10 cellular contexts compared by ENCODE assay signal in the genomic region with DNA sequence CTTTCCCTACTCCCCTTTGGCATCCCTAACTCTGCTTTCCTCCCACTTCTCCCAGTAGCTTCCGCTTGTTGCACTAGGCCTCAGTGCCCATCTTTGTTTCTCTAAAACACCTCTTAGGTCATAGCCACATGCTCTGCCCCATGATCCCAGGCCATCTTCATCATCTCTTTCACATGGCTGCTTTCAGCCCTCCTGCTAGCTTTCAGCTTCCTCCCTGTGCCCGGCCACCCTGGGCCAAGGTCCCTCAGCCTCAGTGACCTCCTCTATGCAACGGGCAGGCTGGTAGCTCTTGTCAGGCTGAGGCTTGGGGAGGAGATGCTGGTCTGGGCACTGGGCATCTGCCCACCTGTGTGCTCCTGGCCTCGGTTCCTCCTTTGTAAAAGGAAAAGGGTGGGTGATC. TPM values are rescaled to one million over a fixed set of nuclear protein-coding genes. Genes with fewer than 3 reads are reported as not detected.
DNase-seq lines count a peak whose midpoint lies in the region; ATAC-seq and TF ChIP-seq lines count a peak whose summit lies in the region.
"Had no signal": no experiment of that assay in that cellular context is flagged by ENCODE, and none has a peak within 500 bp of the region (broad histone marks: within the 10 kb centered on the region; RNA-seq: fewer than 3 reads in every experiment).

No MANE protein-coding gene starts in this region.

- intact Hi-C loops in heart right ventricle (cut with DNase I) (loop anchor here in 4 of 10 donors (5.0 to 10.0 kb wide), 5 partner anchors 38 to 141 kb away; a partner anchor contains a TSS), left ventricle myocardium superior (cut with micrococcal nuclease) (loop anchor here (10.0 kb wide), 1 partner anchor 51 kb away; no protein-coding TSS in a partner anchor), mammary epithelial cell (cut with micrococcal nuclease) (no loop called here)

- DNase-seq in heart right ventricle (no peak), left ventricle myocardium superior (no peak), mammary epithelial cell (no peak), type B pancreatic cell (ENCODE audit: extremely low spot score, unreplicated experiment) (no peak), ureter (ENCODE audit: low spot score) (no peak), DMS153 treated with DMSO at 0.1 percent for 48 hours (lab: John Stamatoyannopoulos, UW; ENCODE audit: unreplicated experiment) (no peak), kidney glomerular epithelial cell (lab: John Stamatoyannopoulos, UW) (no peak)
- DNase-seq: activated CD4-positive, alpha-beta T cell treated with anti-CD3 and anti-CD28 coated beads, Interleukin-2, amount 50 U/mL, for 48 hours; NCI-H1436 had no signal

- H3K4me3 Mint-ChIP-seq in type B pancreatic cell = peak overlapping the region; percentile 93

- H3K27me3 Mint-ChIP-seq in type B pancreatic cell = peaks cover 3% of the 10 kb centered on the region

- H3K36me3 Mint-ChIP-seq in type B pancreatic cell = peaks cover 6% of the 10 kb centered on the region

- WGBS in heart right ventricle, 2 donors = 54 to 65% methylated on average over 4 of the region's 4 CpGs
- WGBS in mammary epithelial cell (ENCODE audit: low coverage, missing lambda C conversion rate) = 92% methylated on average over 4 of the region's 4 CpGs

- dilution Hi-C loops in mammary epithelial cell (cut with HindIII; ENCODE audit: low sequenced_read_pairs) = no loop called here

- no peak overlapping the region for H3K9ac ChIP-seq in mammary epithelial cell (ENCODE audit: insufficient read depth, low read length)

- H3K27ac ChIP-seq in heart right ventricle (peak overlapping the region in 9 of 10 donors; percentile 91 to 99 (median 98)), mammary epithelial cell (ENCODE audit: insufficient read depth, low read depth, low read length) (no peak overlapping the region)

- peak overlapping the region; percentile 74 to 100 (median 94) for H3K4me3 ChIP-seq in heart right ventricle
- H3K4me3 ChIP-seq in mammary epithelial cell (replicated peaks in 1 of 3; ENCODE audit: insufficient read depth in 1 of 3, low read depth in 2 of 3, low read length in 3 of 3) = no peak overlapping the region
- peak overlapping the region; percentile 95 for H3K4me3 ChIP-seq in mononuclear cell (ENCODE audit: low read length)

- H3K9me3 ChIP-seq in heart right ventricle = no peaks in the 10 kb centered on the region
- H3K9me3 ChIP-seq in mammary epithelial cell (replicated peaks; ENCODE audit: insufficient read depth, low read length) = no peaks in the 10 kb centered on the region
- no peaks in the 10 kb centered on the region for H3K9me3 ChIP-seq in mononuclear cell (ENCODE audit: low read depth, low read length)

- no peaks in the 10 kb centered on the region for H3K9me3 Mint-ChIP-seq in type B pancreatic cell

- H3K79me2 ChIP-seq in mammary epithelial cell (ENCODE audit: insufficient read depth, low read length) = peaks cover 69% of the 10 kb centered on the region

- peaks cover 22 to 71% (median 53%) of the 10 kb centered on the region in 9 donors for H3K4me1 ChIP-seq in heart right ventricle
- peaks cover 54% of the 10 kb centered on the region for H3K4me1 ChIP-seq in mammary epithelial cell (ENCODE audit: insufficient read depth, low read length)
- peaks cover 74% of the 10 kb centered on the region for H3K4me1 ChIP-seq in mononuclear cell (ENCODE audit: insufficient read depth, low read length)

- H3K27me3 ChIP-seq in heart right ventricle (no peaks in the 10 kb centered on the region), mammary epithelial cell (ENCODE audit: insufficient read depth, low read length) (no peaks in the 10 kb centered on the region), mononuclear cell (ENCODE audit: insufficient read depth, low read length) (no peaks in the 10 kb centered on the region)

- no peak for TF ChIP-seq CTCF in heart right ventricle (IDR thresholded peaks at IDR 0.05)
- no peak for TF ChIP-seq CTCF in mammary epithelial cell (conservative IDR thresholded peaks at IDR 0.05 in 1 of 2, IDR thresholded peaks at IDR 0.05 in 1 of 2; ENCODE audit: extremely low read depth in 1 of 2, insufficient read depth in 1 of 2, low read depth in 1 of 2, low read length in 2 of 2)
- TF ChIP-seq CTCF in type B pancreatic cell (conservative IDR thresholded peaks at IDR 0.05) = no peak

- no peaks in the 10 kb centered on the region for H4K20me1 ChIP-seq in mammary epithelial cell (ENCODE audit: insufficient read depth, low read length)

- peaks cover 35% of the 10 kb centered on the region for H3K4me1 Mint-ChIP-seq in type B pancreatic cell (ENCODE audit: unreplicated experiment)

- H3K36me3 ChIP-seq in heart right ventricle (peaks cover 0 to 29% (median 6%) of the 10 kb centered on the region in 9 donors), mammary epithelial cell (ENCODE audit: insufficient read depth, low read length) (peaks cover 2% of the 10 kb centered on the region)

- CTCF ChIA-PET in mammary epithelial cell (lab: Charles Lee; ENCODE audit: low non-redundant PET) = no interaction called here

- in situ Hi-C loops in mammary epithelial cell (cut with MboI; ENCODE audit: low sequenced_read_pairs in 2 of 2) = loop anchor here in 1 of 2 donors (5.0 kb wide), 1 partner anchor 38 kb away; no protein-coding TSS in a partner anchor

- H3K27ac Mint-ChIP-seq in type B pancreatic cell = peak overlapping the region; percentile 35

- peak overlapping the region; percentile 41 for H3K4me2 ChIP-seq in mammary epithelial cell (ENCODE audit: insufficient read depth, low read depth, low read length)

- no TSS peak for BruUV-seq in mammary epithelial cell (replicated peaks; lab: Mats Ljungman, UMichigan)

- no peak for ATAC-seq in heart right ventricle
- no peak for ATAC-seq in left ventricle myocardium superior

- no peak overlapping the region for H2AFZ ChIP-seq in mammary epithelial cell (ENCODE audit: low read depth, low read length)

RNA-seq across cellular contexts. Expression of a gene that starts 2.3 kb away (rescaled TPM):
- total RNA-seq in heart right ventricle = 10 to 100 TPM in 3 of 10 donors, 1 to 10 TPM in 7; 5.9 to 24.2 (median 9.7) TPM
- 10 to 100 TPM in 1 of 2 donors, 1 to 10 TPM in 1; 7.2 to 10.2 TPM for polyA plus RNA-seq in heart right ventricle
- total RNA-seq in left ventricle myocardium superior = 8.5 TPM
- 1 to 10 TPM; 6.0 to 7.5 TPM for total RNA-seq in mammary epithelial cell
- 11.3 TPM for polyA plus RNA-seq in mammary epithelial cell
- 8.8 TPM for polyA minus RNA-seq in mammary epithelial cell
- total RNA-seq in mononuclear cell = 68.6 TPM
- total RNA-seq in type B pancreatic cell (ENCODE audit: low replicate concordance) = 10.1 and 11.2 TPM in 2 replicates
- total RNA-seq in ureter = 33.3 TPM

RNA-seq across cellular contexts. Expression of a gene that starts 18.5 kb away (rescaled TPM):
- total RNA-seq in heart right ventricle = 1 to 10 TPM in 2 of 10 donors, under 1 TPM in 8; 0.22 to 2.9 (median 0.45) TPM
- 1 to 10 TPM in 1 of 2 donors, under 1 TPM in 1; 0.38 to 1.6 TPM for polyA plus RNA-seq in heart right ventricle
- total RNA-seq in left ventricle myocardium superior = 0.42 TPM
- 10 to 100 TPM in 1 of 2 donors, under 1 TPM in 1; 0.83 to 17.3 TPM for total RNA-seq in mammary epithelial cell
- 10.7 TPM for polyA plus RNA-seq in mammary epithelial cell
- polyA minus RNA-seq in mammary epithelial cell = 7.1 TPM
- 0.31 TPM for total RNA-seq in mononuclear cell
- 8.0 and 30.5 TPM in 2 replicates for total RNA-seq in type B pancreatic cell (ENCODE audit: low replicate concordance)
- total RNA-seq in ureter = 0.99 TPM

Comparison
In these comparisons a context has a peak if more than half of its experiments do, and no peak if none do; other contexts are left out.
1. H3K4me3 ChIP-seq: peak in heart right ventricle (10 of 10) and mononuclear cell (single experiment); none in mammary epithelial cell (0 of 3).